2 cellular contexts compared by ENCODE assay signal in the genomic region with DNA sequence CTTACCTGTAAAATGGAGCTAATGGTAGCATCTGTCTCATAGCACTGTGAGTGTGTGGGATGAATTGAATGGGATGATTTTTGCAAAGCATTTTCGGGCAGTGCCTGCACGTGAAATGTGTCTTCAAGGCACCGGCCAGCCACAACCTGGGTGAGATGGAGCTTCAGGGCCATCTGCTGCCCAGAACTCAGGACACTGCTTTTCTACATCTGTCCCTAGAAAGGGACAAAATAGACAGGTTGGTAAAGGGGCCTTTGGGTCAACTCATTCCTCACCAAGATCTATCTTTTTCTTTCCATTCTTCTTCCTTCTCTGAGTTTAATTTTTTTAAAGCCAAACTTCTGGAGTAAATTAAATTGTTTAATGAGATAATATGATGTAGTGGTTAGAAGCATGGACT.
TF ChIP-seq lines count a peak whose summit lies in the region.

No MANE protein-coding gene starts in this region.

TF ChIP-seq in HepG2, 621 proteins besides CTCF, POLR2A, EP300 and RAD21:
- TF ChIP-seq, protein P1, sequence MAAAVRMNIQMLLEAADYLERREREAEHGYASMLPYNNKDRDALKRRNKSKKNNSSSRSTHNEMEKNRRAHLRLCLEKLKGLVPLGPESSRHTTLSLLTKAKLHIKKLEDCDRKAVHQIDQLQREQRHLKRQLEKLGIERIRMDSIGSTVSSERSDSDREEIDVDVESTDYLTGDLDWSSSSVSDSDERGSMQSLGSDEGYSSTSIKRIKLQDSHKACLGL (CRISPR knock-in tag; IDR thresholded peaks at IDR 0.05): no peak
- no peak for TF ChIP-seq ELF3 (CRISPR knock-in tag; IDR thresholded peaks at IDR 0.05)
- no peak for TF ChIP-seq RFXAP (CRISPR knock-in tag; IDR thresholded peaks at IDR 0.05; ENCODE audit: borderline replicate concordance)
- no peak for TF ChIP-seq NR3C1 (CRISPR knock-in tag; IDR thresholded peaks at IDR 0.05)
- TF ChIP-seq SRSF9 (IDR thresholded peaks at IDR 0.05; ENCODE audit: borderline replicate concordance, insufficient read depth, low read depth, low read length, poor library complexity, severe bottlenecking): no peak
- TF ChIP-seq, protein P2, sequence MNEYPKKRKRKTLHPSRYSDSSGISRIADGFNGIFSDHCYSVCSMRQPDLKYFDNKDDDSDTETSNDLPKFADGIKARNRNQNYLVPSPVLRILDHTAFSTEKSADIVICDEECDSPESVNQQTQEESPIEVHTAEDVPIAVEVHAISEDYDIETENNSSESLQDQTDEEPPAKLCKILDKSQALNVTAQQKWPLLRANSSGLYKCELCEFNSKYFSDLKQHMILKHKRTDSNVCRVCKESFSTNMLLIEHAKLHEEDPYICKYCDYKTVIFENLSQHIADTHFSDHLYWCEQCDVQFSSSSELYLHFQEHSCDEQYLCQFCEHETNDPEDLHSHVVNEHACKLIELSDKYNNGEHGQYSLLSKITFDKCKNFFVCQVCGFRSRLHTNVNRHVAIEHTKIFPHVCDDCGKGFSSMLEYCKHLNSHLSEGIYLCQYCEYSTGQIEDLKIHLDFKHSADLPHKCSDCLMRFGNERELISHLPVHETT (CRISPR knock-in tag; conservative IDR thresholded peaks at IDR 0.05): no peak

TF ChIP-seq in K562, 482 proteins besides CTCF, POLR2A, EP300 and RAD21:
- TF ChIP-seq ZNF766 (CRISPR knock-in tag; conservative IDR thresholded peaks at IDR 0.05) (no peak), FUS (optimal IDR thresholded peaks at IDR 0.05; ENCODE audit: low read depth, low read length) (no peak), PHB2 (IDR thresholded peaks at IDR 0.05; ENCODE audit: low read depth) (no peak), ZNF507 (tag; conservative IDR thresholded peaks at IDR 0.05) (no peak), PPARD (CRISPR knock-in tag; IDR thresholded peaks at IDR 0.05) (no peak), LCOR (CRISPR knock-in tag; IDR thresholded peaks at IDR 0.05) (no peak), KLF6 (CRISPR knock-in tag; IDR thresholded peaks at IDR 0.05; ENCODE audit: borderline replicate concordance) (no peak), ZNF583 (CRISPR knock-in tag; IDR thresholded peaks at IDR 0.05) (no peak), SIN3A (IDR thresholded peaks at IDR 0.05; ENCODE audit: borderline replicate concordance in 2 of 2, control insufficient read depth in 1 of 2, low read depth in 2 of 2, low read length in 2 of 2) (no peak), ASH1L (IDR thresholded peaks at IDR 0.05; ENCODE audit: borderline replicate concordance, low read depth, partially characterized antibody) (no peak), COPS2 (conservative IDR thresholded peaks at IDR 0.05) (no peak), RBM15 (IDR thresholded peaks at IDR 0.05; ENCODE audit: insufficient read depth, low read length) (no peak), ZNF75A (CRISPR knock-in tag; IDR thresholded peaks at IDR 0.05) (no peak), GTF2E2 (tag; IDR thresholded peaks at IDR 0.05) (no peak), CTBP1 (IDR thresholded peaks at IDR 0.05; ENCODE audit: borderline replicate concordance) (no peak), HMG20B (CRISPR knock-in tag; IDR thresholded peaks at IDR 0.05) (no peak), MED1 (CRISPR knock-in tag; IDR thresholded peaks at IDR 0.05; ENCODE audit: borderline replicate concordance) (no peak)
- TF ChIP-seq, protein P3, sequence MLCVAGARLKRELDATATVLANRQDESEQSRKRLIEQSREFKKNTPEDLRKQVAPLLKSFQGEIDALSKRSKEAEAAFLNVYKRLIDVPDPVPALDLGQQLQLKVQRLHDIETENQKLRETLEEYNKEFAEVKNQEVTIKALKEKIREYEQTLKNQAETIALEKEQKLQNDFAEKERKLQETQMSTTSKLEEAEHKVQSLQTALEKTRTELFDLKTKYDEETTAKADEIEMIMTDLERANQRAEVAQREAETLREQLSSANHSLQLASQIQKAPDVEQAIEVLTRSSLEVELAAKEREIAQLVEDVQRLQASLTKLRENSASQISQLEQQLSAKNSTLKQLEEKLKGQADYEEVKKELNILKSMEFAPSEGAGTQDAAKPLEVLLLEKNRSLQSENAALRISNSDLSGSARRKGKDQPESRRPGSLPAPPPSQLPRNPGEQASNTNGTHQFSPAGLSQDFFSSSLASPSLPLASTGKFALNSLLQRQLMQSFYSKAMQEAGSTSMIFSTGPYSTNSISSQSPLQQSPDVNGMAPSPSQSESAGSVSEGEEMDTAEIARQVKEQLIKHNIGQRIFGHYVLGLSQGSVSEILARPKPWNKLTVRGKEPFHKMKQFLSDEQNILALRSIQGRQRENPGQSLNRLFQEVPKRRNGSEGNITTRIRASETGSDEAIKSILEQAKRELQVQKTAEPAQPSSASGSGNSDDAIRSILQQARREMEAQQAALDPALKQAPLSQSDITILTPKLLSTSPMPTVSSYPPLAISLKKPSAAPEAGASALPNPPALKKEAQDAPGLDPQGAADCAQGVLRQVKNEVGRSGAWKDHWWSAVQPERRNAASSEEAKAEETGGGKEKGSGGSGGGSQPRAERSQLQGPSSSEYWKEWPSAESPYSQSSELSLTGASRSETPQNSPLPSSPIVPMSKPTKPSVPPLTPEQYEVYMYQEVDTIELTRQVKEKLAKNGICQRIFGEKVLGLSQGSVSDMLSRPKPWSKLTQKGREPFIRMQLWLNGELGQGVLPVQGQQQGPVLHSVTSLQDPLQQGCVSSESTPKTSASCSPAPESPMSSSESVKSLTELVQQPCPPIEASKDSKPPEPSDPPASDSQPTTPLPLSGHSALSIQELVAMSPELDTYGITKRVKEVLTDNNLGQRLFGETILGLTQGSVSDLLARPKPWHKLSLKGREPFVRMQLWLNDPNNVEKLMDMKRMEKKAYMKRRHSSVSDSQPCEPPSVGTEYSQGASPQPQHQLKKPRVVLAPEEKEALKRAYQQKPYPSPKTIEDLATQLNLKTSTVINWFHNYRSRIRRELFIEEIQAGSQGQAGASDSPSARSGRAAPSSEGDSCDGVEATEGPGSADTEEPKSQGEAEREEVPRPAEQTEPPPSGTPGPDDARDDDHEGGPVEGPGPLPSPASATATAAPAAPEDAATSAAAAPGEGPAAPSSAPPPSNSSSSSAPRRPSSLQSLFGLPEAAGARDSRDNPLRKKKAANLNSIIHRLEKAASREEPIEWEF (CRISPR knock-in tag; IDR thresholded peaks at IDR 0.05): no peak
- TF ChIP-seq, protein P4, sequence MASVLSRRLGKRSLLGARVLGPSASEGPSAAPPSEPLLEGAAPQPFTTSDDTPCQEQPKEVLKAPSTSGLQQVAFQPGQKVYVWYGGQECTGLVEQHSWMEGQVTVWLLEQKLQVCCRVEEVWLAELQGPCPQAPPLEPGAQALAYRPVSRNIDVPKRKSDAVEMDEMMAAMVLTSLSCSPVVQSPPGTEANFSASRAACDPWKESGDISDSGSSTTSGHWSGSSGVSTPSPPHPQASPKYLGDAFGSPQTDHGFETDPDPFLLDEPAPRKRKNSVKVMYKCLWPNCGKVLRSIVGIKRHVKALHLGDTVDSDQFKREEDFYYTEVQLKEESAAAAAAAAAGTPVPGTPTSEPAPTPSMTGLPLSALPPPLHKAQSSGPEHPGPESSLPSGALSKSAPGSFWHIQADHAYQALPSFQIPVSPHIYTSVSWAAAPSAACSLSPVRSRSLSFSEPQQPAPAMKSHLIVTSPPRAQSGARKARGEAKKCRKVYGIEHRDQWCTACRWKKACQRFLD (CRISPR knock-in tag; IDR thresholded peaks at IDR 0.05): no peak
